26 cellular contexts compared by ENCODE assay signal in genomic region chr5:76446776-76447175, GRCh38.
"Had no signal": no experiment of that assay in that cellular context is flagged by ENCODE, and none has a peak within 500 bp of the region (broad histone marks: within the 10 kb centered on the region; RNA-seq: fewer than 3 reads in every experiment).

No MANE protein-coding gene starts in this region.

- H3K27ac Mint-ChIP-seq: neural progenitor cell; progenitor cell of endocrine pancreas; stimulated activated naive CD8-positive, alpha-beta T cell treated with anti-CD3 and anti-CD28 coated beads, Interleukin-15, amount 100 ng/mL, for 72 hours had no signal

- H3K36me3 ChIP-seq: esophagus squamous epithelium, heart right ventricle, lower lobe of right lung, neural progenitor cell, tibial artery, upper lobe of left lung had no signal

- H3K9me3 ChIP-seq: esophagus squamous epithelium, heart right ventricle, lower lobe of right lung, right lobe of liver, tibial artery, upper lobe of left lung had no signal

- H3K4me3 ChIP-seq: coronary artery, esophagus squamous epithelium, heart right ventricle, lower lobe of right lung, neural progenitor cell, right lobe of liver, tibial artery, upper lobe of left lung had no signal

- ATAC-seq: heart right ventricle; left ventricle myocardium superior; lower lobe of right lung; naive thymus-derived CD8-positive, alpha-beta T cell; right lobe of liver; stimulated activated naive CD8-positive, alpha-beta T cell treated with anti-CD3 and anti-CD28 coated beads, Interleukin-15, amount 100 ng/mL, for 72 hours had no signal

- H2AFZ ChIP-seq: neural progenitor cell, parathyroid adenoma had no signal

- H3K9me3 Mint-ChIP-seq: neural progenitor cell; stimulated activated naive CD8-positive, alpha-beta T cell treated with anti-CD3 and anti-CD28 coated beads, Interleukin-15, amount 100 ng/mL, for 72 hours had no signal

- DNase-seq: dermis blood vessel endothelial cell; effector memory CD4-positive, alpha-beta T cell; erythroblast; esophagus squamous epithelium; foreskin melanocyte; glutamatergic neuron; heart right ventricle; hypothalamus; left ventricle myocardium superior; lower lobe of right lung; naive thymus-derived CD8-positive, alpha-beta T cell; right lobe of liver; small intestine; stimulated activated CD4-positive, alpha-beta T cell treated with anti-CD3 and anti-CD28 coated beads, Interleukin-15, amount 100 ng/mL, for 24 hours; stimulated activated CD4-positive, alpha-beta T cell treated with anti-CD3 and anti-CD28 coated beads, Interleukin-2, amount 100 ng/mL, for 48 hours; stimulated activated naive CD4-positive, alpha-beta T cell; stimulated activated naive CD8-positive, alpha-beta T cell treated with anti-CD3 and anti-CD28 coated beads, Interleukin-15, amount 100 ng/mL, for 72 hours; tibial artery; upper lobe of left lung had no signal

- H3K4me3 Mint-ChIP-seq: naive thymus-derived CD8-positive, alpha-beta T cell; neural progenitor cell; stimulated activated naive CD8-positive, alpha-beta T cell treated with anti-CD3 and anti-CD28 coated beads, Interleukin-15, amount 100 ng/mL, for 72 hours had no signal

- H3K9ac ChIP-seq: neural progenitor cell, parathyroid adenoma had no signal

- H3K27ac ChIP-seq: coronary artery, esophagus squamous epithelium, heart right ventricle, lower lobe of right lung, neural progenitor cell, parathyroid adenoma, right lobe of liver, tibial artery, upper lobe of left lung had no signal

- H3K27me3 Mint-ChIP-seq: naive thymus-derived CD8-positive, alpha-beta T cell; progenitor cell of endocrine pancreas; stimulated activated naive CD8-positive, alpha-beta T cell treated with anti-CD3 and anti-CD28 coated beads, Interleukin-15, amount 100 ng/mL, for 72 hours had no signal

- H3K27me3 ChIP-seq: neural progenitor cell, right lobe of liver, tibial artery, upper lobe of left lung had no signal

- H3K4me1 ChIP-seq: tibial artery had no signal

- FAIRE-seq: endometrium, keratinocyte, small intestine, urothelium cell line had no signal
